In the genomic region with DNA sequence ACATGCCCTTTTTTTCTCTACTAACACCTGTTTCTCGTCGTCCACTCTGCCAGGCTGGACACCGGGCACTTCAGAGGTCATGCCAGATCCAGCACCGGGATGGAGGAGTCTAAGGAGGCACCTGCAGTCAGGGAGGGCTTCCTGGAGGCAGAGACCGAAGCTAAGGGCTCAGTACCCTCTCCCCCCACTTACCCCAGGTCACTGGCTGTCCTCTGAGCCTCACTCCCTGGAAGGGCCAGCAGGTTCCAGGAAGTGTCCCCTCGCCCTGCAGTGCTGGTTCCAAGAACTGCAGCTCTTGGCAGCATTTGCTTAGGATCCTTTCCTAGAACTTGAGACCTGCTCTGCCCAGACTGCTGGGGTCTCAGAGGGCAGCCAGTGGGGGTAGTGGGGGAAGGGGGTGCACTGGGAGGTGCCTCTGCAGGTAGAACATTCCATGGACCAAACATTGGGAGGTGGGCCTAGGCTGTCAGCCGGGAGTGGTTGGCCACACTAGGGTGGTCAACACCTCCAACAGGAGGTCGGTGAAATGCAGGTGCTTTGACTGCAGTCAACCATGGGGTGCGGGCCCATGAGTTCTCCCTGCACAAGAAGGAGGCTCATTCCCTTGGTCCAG, we compare ENCODE assay signal across 10 cellular contexts. TPM values are rescaled to one million over a fixed set of nuclear protein-coding genes. Genes with fewer than 3 reads are reported as not detected.
DNase-seq lines count a peak whose midpoint lies in the region; ATAC-seq and TF ChIP-seq lines count a peak whose summit lies in the region.
"Had no signal": no experiment of that assay in that cellular context is flagged by ENCODE, and none has a peak within 500 bp of the region (broad histone marks: within the 10 kb centered on the region; RNA-seq: fewer than 3 reads in every experiment).

No MANE protein-coding gene starts in this region.

- H3K27ac ChIP-seq in liver (ENCODE audit: low read depth in 1 of 2, low read length in 2 of 2), result peak overlapping the region; percentile 94 to 98
- peak overlapping the region; percentile 7 for H3K27ac ChIP-seq in substantia nigra (ENCODE audit: low read depth, low read length, poor library complexity, severe bottlenecking)

- POLR2A ChIA-PET in activated CD4-positive, alpha-beta T cell treated with anti-CD3 and anti-CD28 coated beads, Interleukin-2, amount 10 ng/mL, durations not matched to agents 7 days and 5 days (lab: Charles Lee), result interaction anchor here (0.6 to 7.0 kb wide), 4 partner anchors 11 to 835 kb away, joined by 3 to 85 read pairs (median 66); a partner anchor contains a TSS

- H3K27ac Mint-ChIP-seq in activated CD4-positive, alpha-beta T cell treated with anti-CD3 and anti-CD28 coated beads, Interleukin-2, amount 10 ng/mL, durations not matched to agents 7 days and 5 days, result peak overlapping the region; percentile 98

- peaks cover 0 to 2% (median 0%) of the 10 kb centered on the region in 4 donors for H3K36me3 ChIP-seq in liver (ENCODE audit: control insufficient read depth in 4 of 4, insufficient read depth in 3 of 4, low read depth in 1 of 4, low read length in 3 of 4)

- H3K4me1 ChIP-seq in liver (ENCODE audit: control insufficient read depth in 4 of 4, insufficient read depth in 4 of 4, low read length in 3 of 4), result peaks cover 24 to 64% (median 50%) of the 10 kb centered on the region in 4 donors

- peaks cover 85% of the 10 kb centered on the region for H3K4me1 Mint-ChIP-seq in activated CD4-positive, alpha-beta T cell treated with anti-CD3 and anti-CD28 coated beads, Interleukin-2, amount 10 ng/mL, durations not matched to agents 7 days and 5 days

- no peak for TF ChIP-seq CTCF in liver (IDR thresholded peaks at IDR 0.05; ENCODE audit: low read depth, low read length, missing input control)

- no peaks in the 10 kb centered on the region for H3K27me3 ChIP-seq in liver (ENCODE audit: control insufficient read depth in 4 of 4, insufficient read depth in 4 of 4, low read length in 3 of 4)
- H3K27me3 ChIP-seq: foreskin keratinocyte had no signal

- peaks cover 63% of the 10 kb centered on the region for H3K36me3 Mint-ChIP-seq in activated CD4-positive, alpha-beta T cell treated with anti-CD3 and anti-CD28 coated beads, Interleukin-2, amount 10 ng/mL, durations not matched to agents 7 days and 5 days (ENCODE audit: low read depth)
- H3K36me3 Mint-ChIP-seq: type B pancreatic cell had no signal

- H3K9me3 ChIP-seq in liver (ENCODE audit: control insufficient read depth in 4 of 4, low read length in 3 of 4), result no peaks in the 10 kb centered on the region

- peak overlapping the region; percentile 99 for H3K4me3 Mint-ChIP-seq in activated CD4-positive, alpha-beta T cell treated with anti-CD3 and anti-CD28 coated beads, Interleukin-2, amount 10 ng/mL, durations not matched to agents 7 days and 5 days
- H3K4me3 Mint-ChIP-seq: type B pancreatic cell had no signal

- CTCF ChIA-PET in activated CD4-positive, alpha-beta T cell treated with anti-CD3 and anti-CD28 coated beads, Interleukin-2, amount 10 ng/mL, durations not matched to agents 7 days and 5 days (lab: Charles Lee), result interaction anchor here (1.1 to 13.4 kb wide), 4 partner anchors 10 to 33 kb away, joined by 3 to 211 read pairs (median 118); a partner anchor contains a TSS

- no peak overlapping the region for H3K9ac ChIP-seq in liver (ENCODE audit: low read depth in 1 of 2, low read length in 2 of 2)

- no peak for DNase-seq in activated CD4-positive, alpha-beta T cell treated with anti-CD3 and anti-CD28 coated beads, Interleukin-2, amount 10 ng/mL, durations not matched to agents 7 days and 5 days
- DNase-seq in activated CD4-positive, alpha-beta T cell treated with anti-CD3 and anti-CD28 coated beads, Interleukin-2, amount 50 U/mL, for 1 hour, result no peak
- peak; percentile 79 for DNase-seq in activated CD8-positive, alpha-beta memory T cell treated with anti-CD3 and anti-CD28 coated beads, Interleukin-2, amount 50 U/mL, for 48 hours
- no peak for DNase-seq in substantia nigra (lab: John Stamatoyannopoulos, UW)
- DNase-seq in NCI-H748 (lab: John Stamatoyannopoulos, UW; ENCODE audit: unreplicated experiment), result no peak

- no peak for ATAC-seq in GM18858 (IDR thresholded peaks at IDR 0.05; ENCODE audit: unreplicated experiment)
- ATAC-seq in HG02798 (IDR thresholded peaks at IDR 0.05; ENCODE audit: poor library complexity, unreplicated experiment), result no peak

- H3K4me3 ChIP-seq in liver (ENCODE audit: low read depth in 1 of 3, low read length in 3 of 3), result no peak overlapping the region

- no peaks in the 10 kb centered on the region for H3K27me3 Mint-ChIP-seq in activated CD4-positive, alpha-beta T cell treated with anti-CD3 and anti-CD28 coated beads, Interleukin-2, amount 10 ng/mL, durations not matched to agents 7 days and 5 days
- H3K27me3 Mint-ChIP-seq: type B pancreatic cell had no signal

- no peaks in the 10 kb centered on the region for H3K9me3 Mint-ChIP-seq in activated CD4-positive, alpha-beta T cell treated with anti-CD3 and anti-CD28 coated beads, Interleukin-2, amount 10 ng/mL, durations not matched to agents 7 days and 5 days
- H3K9me3 Mint-ChIP-seq: type B pancreatic cell had no signal

- 42% methylated on average over 9 of the region's 9 CpGs for WGBS in liver

- TF ChIP-seq RAD21 in liver (IDR thresholded peaks at IDR 0.05), result no peak

TF ChIP-seq in liver, 16 proteins besides CTCF, POLR2A, EP300 and RAD21:
- TF ChIP-seq RXRA (IDR thresholded peaks at IDR 0.05) (peak in 1 of 2 donors; percentile 38), YY1 (IDR thresholded peaks at IDR 0.05) (peak; percentile 7), SP1 (IDR thresholded peaks at IDR 0.05) (peak; percentile 5), HNF4A (conservative IDR thresholded peaks at IDR 0.05) (peak in 1 of 2 donors; percentile 38), NR2F2 (IDR thresholded peaks at IDR 0.05) (no peak)
- TF ChIP-seq, protein P1, sequence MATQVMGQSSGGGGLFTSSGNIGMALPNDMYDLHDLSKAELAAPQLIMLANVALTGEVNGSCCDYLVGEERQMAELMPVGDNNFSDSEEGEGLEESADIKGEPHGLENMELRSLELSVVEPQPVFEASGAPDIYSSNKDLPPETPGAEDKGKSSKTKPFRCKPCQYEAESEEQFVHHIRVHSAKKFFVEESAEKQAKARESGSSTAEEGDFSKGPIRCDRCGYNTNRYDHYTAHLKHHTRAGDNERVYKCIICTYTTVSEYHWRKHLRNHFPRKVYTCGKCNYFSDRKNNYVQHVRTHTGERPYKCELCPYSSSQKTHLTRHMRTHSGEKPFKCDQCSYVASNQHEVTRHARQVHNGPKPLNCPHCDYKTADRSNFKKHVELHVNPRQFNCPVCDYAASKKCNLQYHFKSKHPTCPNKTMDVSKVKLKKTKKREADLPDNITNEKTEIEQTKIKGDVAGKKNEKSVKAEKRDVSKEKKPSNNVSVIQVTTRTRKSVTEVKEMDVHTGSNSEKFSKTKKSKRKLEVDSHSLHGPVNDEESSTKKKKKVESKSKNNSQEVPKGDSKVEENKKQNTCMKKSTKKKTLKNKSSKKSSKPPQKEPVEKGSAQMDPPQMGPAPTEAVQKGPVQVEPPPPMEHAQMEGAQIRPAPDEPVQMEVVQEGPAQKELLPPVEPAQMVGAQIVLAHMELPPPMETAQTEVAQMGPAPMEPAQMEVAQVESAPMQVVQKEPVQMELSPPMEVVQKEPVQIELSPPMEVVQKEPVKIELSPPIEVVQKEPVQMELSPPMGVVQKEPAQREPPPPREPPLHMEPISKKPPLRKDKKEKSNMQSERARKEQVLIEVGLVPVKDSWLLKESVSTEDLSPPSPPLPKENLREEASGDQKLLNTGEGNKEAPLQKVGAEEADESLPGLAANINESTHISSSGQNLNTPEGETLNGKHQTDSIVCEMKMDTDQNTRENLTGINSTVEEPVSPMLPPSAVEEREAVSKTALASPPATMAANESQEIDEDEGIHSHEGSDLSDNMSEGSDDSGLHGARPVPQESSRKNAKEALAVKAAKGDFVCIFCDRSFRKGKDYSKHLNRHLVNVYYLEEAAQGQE (IDR thresholded peaks at IDR 0.05), result no peak
- TF ChIP-seq, protein P2, sequence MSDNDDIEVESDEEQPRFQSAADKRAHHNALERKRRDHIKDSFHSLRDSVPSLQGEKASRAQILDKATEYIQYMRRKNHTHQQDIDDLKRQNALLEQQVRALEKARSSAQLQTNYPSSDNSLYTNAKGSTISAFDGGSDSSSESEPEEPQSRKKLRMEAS (IDR thresholded peaks at IDR 0.05), result peak; percentile 28

RNA-seq across cellular contexts. Expression of a gene that starts 11.3 kb away (rescaled TPM):
- 100 to 1,000 TPM; 300 to 308 TPM for total RNA-seq in activated CD4-positive, alpha-beta T cell treated with anti-CD3 and anti-CD28 coated beads, Interleukin-2, amount 10 ng/mL, durations not matched to agents 7 days and 5 days
- 10 to 100 TPM in 1 of 2 donors, 1 to 10 TPM in 1; 4.7 to 30.6 TPM for total RNA-seq in liver
- polyA plus RNA-seq in liver, result 10 to 100 TPM; 17.9 to 32.5 TPM

RNA-seq across cellular contexts. Expression of a gene that starts 16.7 kb away (rescaled TPM):
- total RNA-seq in activated CD4-positive, alpha-beta T cell treated with anti-CD3 and anti-CD28 coated beads, Interleukin-2, amount 10 ng/mL, durations not matched to agents 7 days and 5 days, result 100 to 1,000 TPM; 135 to 140 TPM
- 10 to 100 TPM; 20.4 to 32.9 TPM for total RNA-seq in liver
- 10 to 100 TPM; 13.9 to 17.5 TPM for polyA plus RNA-seq in liver

RNA-seq across cellular contexts. Expression of a gene that starts 30.9 kb away (rescaled TPM):
- 10 to 100 TPM; 42.3 to 49.0 TPM for total RNA-seq in activated CD4-positive, alpha-beta T cell treated with anti-CD3 and anti-CD28 coated beads, Interleukin-2, amount 10 ng/mL, durations not matched to agents 7 days and 5 days
- total RNA-seq in liver, result 1 to 10 TPM; 3.7 to 9.2 TPM
- 1 to 10 TPM; 8.7 to 9.5 TPM for polyA plus RNA-seq in liver

RNA-seq across cellular contexts. Expression of a gene that starts 32.7 kb away (rescaled TPM):
- 10 to 100 TPM; 29.0 to 33.9 TPM for total RNA-seq in activated CD4-positive, alpha-beta T cell treated with anti-CD3 and anti-CD28 coated beads, Interleukin-2, amount 10 ng/mL, durations not matched to agents 7 days and 5 days
- 1 to 10 TPM; 1.8 to 2.7 TPM for total RNA-seq in liver
- 1 to 10 TPM in 1 of 2 donors, under 1 TPM in 1; 0.54 to 1.1 TPM for polyA plus RNA-seq in liver

Comparison
In these comparisons a context has a peak if more than half of its experiments do, and no peak if none do; other contexts are left out.
1. RNA of a gene that starts 11.3 kb away (total RNA-seq): 300 to 308 TPM in activated CD4-positive, alpha-beta T cell treated with anti-CD3 and anti-CD28 coated beads, Interleukin-2, amount 10 ng/mL, durations not matched to agents 7 days and 5 days; 4.7 to 30.6 TPM in liver; every median in the first group is over 4 times any median in the second.
2. RNA of a gene that starts 16.7 kb away (total RNA-seq): 135 to 140 TPM in activated CD4-positive, alpha-beta T cell treated with anti-CD3 and anti-CD28 coated beads, Interleukin-2, amount 10 ng/mL, durations not matched to agents 7 days and 5 days; 20.4 to 32.9 TPM in liver; every median in the first group is over 4 times any median in the second.
3. RNA of a gene that starts 30.9 kb away (total RNA-seq): 42.3 to 49.0 TPM in activated CD4-positive, alpha-beta T cell treated with anti-CD3 and anti-CD28 coated beads, Interleukin-2, amount 10 ng/mL, durations not matched to agents 7 days and 5 days; 3.7 to 9.2 TPM in liver; every median in the first group is over 4 times any median in the second.